9 cellular contexts compared by ENCODE assay signal in the genomic region with DNA sequence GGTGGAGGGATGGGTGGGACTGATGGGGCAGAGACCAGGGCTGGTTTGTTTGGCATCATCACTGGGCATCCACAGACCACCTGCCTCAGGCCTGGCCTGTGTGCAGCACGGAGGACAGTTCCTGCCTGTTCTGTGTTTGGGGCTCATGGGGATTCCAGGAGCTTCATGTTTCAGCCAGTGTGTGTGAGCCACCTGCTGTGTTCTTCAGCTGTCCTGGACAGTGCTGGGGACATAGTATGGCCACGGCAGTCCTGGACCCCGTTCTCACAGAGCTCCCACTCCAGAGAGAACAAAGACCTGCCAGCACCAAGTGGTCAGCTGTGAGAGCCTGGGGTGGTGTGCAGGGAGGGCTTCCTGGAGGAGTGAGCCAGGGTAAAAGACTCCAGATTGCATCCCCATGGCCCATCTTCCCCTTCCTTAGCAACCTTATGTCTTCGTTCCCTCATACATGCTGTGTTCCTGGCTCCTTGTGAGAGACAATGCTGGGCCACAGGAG. TPM values are rescaled to one million over a fixed set of nuclear protein-coding genes. Genes with fewer than 3 reads are reported as not detected.
DNase-seq lines count a peak whose midpoint lies in the region; ATAC-seq and TF ChIP-seq lines count a peak whose summit lies in the region.
"Had no signal": no experiment of that assay in that cellular context is flagged by ENCODE, and none has a peak within 500 bp of the region (broad histone marks: within the 10 kb centered on the region; RNA-seq: fewer than 3 reads in every experiment).

No MANE protein-coding gene starts in this region.

- H3K9ac ChIP-seq in HCT116 (ENCODE audit: low read length): peak overlapping the region; percentile 26; the same call in 1 of the 2 replicates

- 40% methylated on average over 4 of the region's 4 CpGs for WGBS in right cardiac atrium

- POLR2A ChIA-PET in HCT116 (lab: Charles Lee): no interaction called here

- H2AFZ ChIP-seq in HCT116 (ENCODE audit: low read depth, low read length, poor library complexity, severe bottlenecking): no peak overlapping the region

- no TSS peak for BruUV-seq in HCT116 (replicated peaks; lab: Mats Ljungman, UMichigan)

- H4K20me1 ChIP-seq in HCT116 (ENCODE audit: insufficient read depth): peaks cover 4% of the 10 kb centered on the region; the same call in 1 of the 2 replicates

- TF ChIP-seq CTCF in HCT116 (IDR thresholded peaks at IDR 0.05 in 2 of 3, conservative IDR thresholded peaks at IDR 0.05 in 1 of 3; ENCODE audit: borderline replicate concordance in 1 of 3, insufficient read depth in 1 of 3, low read depth in 2 of 3, low read length in 2 of 3) (no peak), VCaP (conservative IDR thresholded peaks at IDR 0.05) (0 out of 2 replicates have a peak, but pooled peaks have one; percentile 62)

- H3K9me2 ChIP-seq in HCT116 (ENCODE audit: insufficient read depth): no peaks in the 10 kb centered on the region

- H3K36me3 ChIP-seq in HCT116 (ENCODE audit: control insufficient read depth in 1 of 2, insufficient read depth in 2 of 2, low read length in 2 of 2): peaks cover 24 to 52% of the 10 kb centered on the region in 2 experiments

- intact Hi-C loops in HCT116 (cut with micrococcal nuclease): loop anchor here (1.0 to 2.0 kb wide), 2 partner anchors 104 to 333 kb away; no protein-coding TSS in a partner anchor
- intact Hi-C loops in right cardiac atrium (cut with DNase I): loop anchor here in 3 of 4 donors (5.0 kb wide), 3 partner anchors 46 to 106 kb away; a partner anchor contains a TSS

- peak; percentile 8 for ATAC-seq in HCT116
- peak in 1 of 2 donors; percentile 3 for ATAC-seq in right cardiac atrium

- peak overlapping the region; percentile 95; the same call in 1 of the 2 replicates for H3K4me2 ChIP-seq in HCT116 (ENCODE audit: low read length)

- H3K79me2 ChIP-seq in HCT116 (ENCODE audit: insufficient read depth, low read length): peaks cover 25% of the 10 kb centered on the region

- TF ChIP-seq POLR2A in HCT116 (IDR thresholded peaks at IDR 0.05; ENCODE audit: borderline replicate concordance, extremely low read depth, insufficient read depth, insufficient read length) (no peak), erythroblast (IDR thresholded peaks at IDR 0.05; ENCODE audit: low read length) (no peak)

- CTCF ChIA-PET in HCT116 (lab: Charles Lee): interaction anchor here (0.9 to 2.2 kb wide), 10 partner anchors 10 to 333 kb away, joined by 3 to 22 read pairs (median 4); a partner anchor contains a TSS

- TF ChIP-seq RAD21 in HCT116 (IDR thresholded peaks at IDR 0.05; ENCODE audit: low read depth): no peak

- peaks cover 12 to 25% of the 10 kb centered on the region in 2 experiments for H3K4me1 ChIP-seq in HCT116 (ENCODE audit: control insufficient read depth in 1 of 2, insufficient read depth in 2 of 2, low read length in 2 of 2)
- peaks cover 8% of the 10 kb centered on the region for H3K4me1 ChIP-seq in right cardiac atrium (ENCODE audit: control insufficient read depth, insufficient read depth, low read length)

- H3K9me3 ChIP-seq in HCT116 (ENCODE audit: control insufficient read depth in 1 of 2, insufficient read depth in 1 of 2, low read depth in 1 of 2, low read length in 2 of 2) (no peaks in the 10 kb centered on the region), right cardiac atrium (ENCODE audit: control insufficient read depth, low read length) (no peaks in the 10 kb centered on the region)
- H3K9me3 ChIP-seq: mucosa of descending colon had no signal

- H3K4me3 ChIP-seq in HCT116 (replicated peaks in 1 of 2; ENCODE audit: low read depth in 1 of 2, low read length in 2 of 2): no peak overlapping the region
- H3K4me3 ChIP-seq in right cardiac atrium (ENCODE audit: low read length): no peak overlapping the region
- H3K4me3 ChIP-seq in skin epidermis: no peak overlapping the region
- H3K4me3 ChIP-seq: mucosa of descending colon had no signal

- peak overlapping the region; percentile 44 for H3K27ac ChIP-seq in HCT116 (ENCODE audit: low read depth, low read length)
- peak overlapping the region; percentile 94 for H3K27ac ChIP-seq in VCaP
- H3K27ac ChIP-seq in right cardiac atrium (ENCODE audit: low read length): peak overlapping the region; percentile 86
- H3K27ac ChIP-seq in skin epidermis: peak overlapping the region in 20 of 21 experiments; percentile 79 to 99 (median 96)

- H3K27me3 ChIP-seq in HCT116 (ENCODE audit: insufficient read depth, low read length) (no peaks in the 10 kb centered on the region), right cardiac atrium (ENCODE audit: control insufficient read depth, insufficient read depth) (no peaks in the 10 kb centered on the region)

- RAD21 ChIA-PET in HCT116 (lab: Charles Lee; ENCODE audit: low non-redundant PET in 1 of 2, low total read pairs in 2 of 2, uncharacterized antibody in 2 of 2, unreplicated experiment in 2 of 2): interaction anchor here in 1 of 2 experiments (0.7 kb wide), 1 partner anchor 163 kb away, joined by 3 read pairs; no protein-coding TSS in a partner anchor

- DNase-seq in HCT116 (ENCODE audit: low read depth, low spot score) (no peak), right cardiac atrium (no peak), NCI-H1092 (lab: John Stamatoyannopoulos, UW) (no peak), NCI-H526 treated with DMSO at 0.1 percent for 48 hours (lab: John Stamatoyannopoulos, UW) (no peak), erythroblast (lab: John Stamatoyannopoulos, UW) (no peak)
- DNase-seq in activated effector memory CD4-positive, alpha-beta T cell treated with anti-CD3 and anti-CD28 coated beads, Interleukin-2, amount 50 U/mL, for 16 hours: no peak

TF ChIP-seq in HCT116, 20 proteins besides CTCF, POLR2A, EP300 and RAD21 (continues in another document):
- TF ChIP-seq, protein P1, sequence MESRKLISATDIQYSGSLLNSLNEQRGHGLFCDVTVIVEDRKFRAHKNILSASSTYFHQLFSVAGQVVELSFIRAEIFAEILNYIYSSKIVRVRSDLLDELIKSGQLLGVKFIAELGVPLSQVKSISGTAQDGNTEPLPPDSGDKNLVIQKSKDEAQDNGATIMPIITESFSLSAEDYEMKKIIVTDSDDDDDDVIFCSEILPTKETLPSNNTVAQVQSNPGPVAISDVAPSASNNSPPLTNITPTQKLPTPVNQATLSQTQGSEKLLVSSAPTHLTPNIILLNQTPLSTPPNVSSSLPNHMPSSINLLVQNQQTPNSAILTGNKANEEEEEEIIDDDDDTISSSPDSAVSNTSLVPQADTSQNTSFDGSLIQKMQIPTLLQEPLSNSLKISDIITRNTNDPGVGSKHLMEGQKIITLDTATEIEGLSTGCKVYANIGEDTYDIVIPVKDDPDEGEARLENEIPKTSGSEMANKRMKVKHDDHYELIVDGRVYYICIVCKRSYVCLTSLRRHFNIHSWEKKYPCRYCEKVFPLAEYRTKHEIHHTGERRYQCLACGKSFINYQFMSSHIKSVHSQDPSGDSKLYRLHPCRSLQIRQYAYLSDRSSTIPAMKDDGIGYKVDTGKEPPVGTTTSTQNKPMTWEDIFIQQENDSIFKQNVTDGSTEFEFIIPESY (IDR thresholded peaks at IDR 0.05; ENCODE audit: extremely low read depth, insufficient replicate concordance, low read length): no peak
- TF ChIP-seq CEBPB (IDR thresholded peaks at IDR 0.05; ENCODE audit: low read depth) (no peak), ELF1 (IDR thresholded peaks at IDR 0.05; ENCODE audit: borderline replicate concordance, low read depth) (no peak), EZH2phosphoT487 (IDR thresholded peaks at IDR 0.05; ENCODE audit: borderline replicate concordance) (no peak), CBX3 (IDR thresholded peaks at IDR 0.05; ENCODE audit: low read depth) (no peak), SIN3A (IDR thresholded peaks at IDR 0.05; ENCODE audit: low read depth) (no peak), EZH2 (IDR thresholded peaks at IDR 0.05) (no peak), SP1 (IDR thresholded peaks at IDR 0.05; ENCODE audit: low read depth) (no peak)
- TF ChIP-seq, protein P2, sequence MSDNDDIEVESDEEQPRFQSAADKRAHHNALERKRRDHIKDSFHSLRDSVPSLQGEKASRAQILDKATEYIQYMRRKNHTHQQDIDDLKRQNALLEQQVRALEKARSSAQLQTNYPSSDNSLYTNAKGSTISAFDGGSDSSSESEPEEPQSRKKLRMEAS (IDR thresholded peaks at IDR 0.05): no peak
- TF ChIP-seq, protein P3, sequence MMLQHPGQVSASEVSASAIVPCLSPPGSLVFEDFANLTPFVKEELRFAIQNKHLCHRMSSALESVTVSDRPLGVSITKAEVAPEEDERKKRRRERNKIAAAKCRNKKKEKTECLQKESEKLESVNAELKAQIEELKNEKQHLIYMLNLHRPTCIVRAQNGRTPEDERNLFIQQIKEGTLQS (IDR thresholded peaks at IDR 0.05): no peak

RNA-seq across cellular contexts. Expression of a gene that starts 2.0 kb away (rescaled TPM):
- total RNA-seq in HCT116 (2021; ENCODE audit: unreplicated experiment) (23.0 TPM), right cardiac atrium (10 to 100 TPM; 17.9 to 22.2 (median 18.9) TPM)
- polyA plus RNA-seq in HCT116 (2012): 19.4 and 21.3 TPM in 2 replicates
- polyA plus RNA-seq in right cardiac atrium: 12.2 TPM

RNA-seq across cellular contexts. Expression of a gene that starts 43.8 kb away (rescaled TPM):
- 201 TPM for total RNA-seq in HCT116 (2021; ENCODE audit: unreplicated experiment)
- 122 and 130 TPM in 2 replicates for polyA plus RNA-seq in HCT116 (2012)
- 100 to 1,000 TPM; 134 to 152 (median 141) TPM for total RNA-seq in right cardiac atrium
- 89.4 TPM for polyA plus RNA-seq in right cardiac atrium

RNA-seq across cellular contexts. Expression of a gene that starts 45.7 kb away (rescaled TPM):
- 54.6 TPM for total RNA-seq in HCT116 (2021; ENCODE audit: unreplicated experiment)
- polyA plus RNA-seq in HCT116 (2012): 45.7 and 49.9 TPM in 2 replicates
- total RNA-seq in right cardiac atrium: 10 to 100 TPM; 27.0 to 39.3 (median 33.3) TPM
- polyA plus RNA-seq in right cardiac atrium: 23.9 TPM

RNA-seq across cellular contexts. Expression of a gene that starts 55.9 kb away (rescaled TPM):
- 7.3 TPM for total RNA-seq in HCT116 (2021; ENCODE audit: unreplicated experiment)
- polyA plus RNA-seq in HCT116 (2012): 9.7 and 11.1 TPM in 2 replicates
- total RNA-seq in right cardiac atrium: 1 to 10 TPM; 3.3 to 3.8 (median 3.5) TPM
- polyA plus RNA-seq in right cardiac atrium: 5.1 TPM

Comparison
In these comparisons a context has a peak if more than half of its experiments do, and no peak if none do; other contexts are left out.
1. H3K27ac ChIP-seq: peak in every context shown above with its lines; median percentile 96 in skin epidermis; 94 in VCaP; 86 in right cardiac atrium; 44 in HCT116.